ENCODE assay signal across 9 cellular contexts in the genomic region with DNA sequence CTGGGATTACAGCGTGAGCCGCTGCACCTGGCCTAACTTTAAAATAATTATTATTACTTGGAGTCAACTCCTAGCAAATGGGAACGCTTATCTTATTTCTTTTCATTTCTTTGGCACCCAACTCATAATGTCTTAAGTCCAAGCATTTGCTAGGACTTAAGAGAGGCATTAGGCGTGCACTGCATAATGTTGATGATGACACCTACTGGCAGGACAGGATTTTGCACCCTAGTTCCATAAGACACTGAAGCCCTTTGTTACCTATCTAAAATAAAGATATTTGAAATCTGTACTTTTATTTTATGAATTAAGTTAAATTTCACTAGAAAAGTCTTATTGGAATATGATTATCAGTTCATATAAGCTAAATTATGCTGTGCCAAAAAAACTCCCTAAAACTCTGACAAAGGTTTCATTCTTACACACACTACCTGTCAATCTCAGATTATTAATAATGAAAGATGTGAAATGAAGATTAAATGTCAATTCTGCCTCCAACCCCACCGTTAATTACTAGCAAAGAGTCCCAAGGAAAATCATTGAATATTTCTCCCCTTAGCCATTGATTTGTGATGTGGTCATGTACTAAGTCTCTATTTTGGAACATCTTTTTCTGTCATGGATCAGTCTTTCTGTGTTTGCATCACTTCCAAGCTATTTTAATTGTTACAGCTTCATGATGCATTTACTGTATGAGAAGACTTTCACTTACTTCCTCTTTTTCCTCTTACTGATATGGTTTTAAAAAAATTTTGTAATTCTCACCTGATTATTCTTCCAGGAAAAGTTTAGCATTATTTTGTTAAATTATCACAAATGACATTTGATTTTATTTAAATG. TPM values are rescaled to one million over a fixed set of nuclear protein-coding genes. Genes with fewer than 3 reads are reported as not detected.
DNase-seq lines count a peak whose midpoint lies in the region; ATAC-seq, FAIRE-seq and TF ChIP-seq lines count a peak whose summit lies in the region.
"Had no signal": no experiment of that assay in that cellular context is flagged by ENCODE, and none has a peak within 500 bp of the region (broad histone marks: within the 10 kb centered on the region; RNA-seq: fewer than 3 reads in every experiment).

No MANE protein-coding gene starts in this region.

- H3K27ac Mint-ChIP-seq in GM23338 = no peak overlapping the region
- H3K27ac Mint-ChIP-seq: activated naive CD4-positive, alpha-beta T cell treated with anti-CD3 and anti-CD28 coated beads, Interleukin-2, amount 50 U/mL, for 24 hours had no signal

- no peak overlapping the region for H3K4me2 ChIP-seq in GM23338
- no peak overlapping the region for H3K4me2 ChIP-seq in parathyroid adenoma (ENCODE audit: low read length)

- H3K4me3 ChIP-seq in GM23338 (no peak overlapping the region), epithelial cell of esophagus (ENCODE audit: low read length) (no peak overlapping the region), parathyroid adenoma (ENCODE audit: low read depth, low read length) (no peak overlapping the region), uterus (no peak overlapping the region)

- H3K27me3 Mint-ChIP-seq in GM23338 (ENCODE audit: insufficient read depth, low read depth, poor library complexity) = peaks cover 2% of the 10 kb centered on the region
- H3K27me3 Mint-ChIP-seq: activated naive CD4-positive, alpha-beta T cell treated with anti-CD3 and anti-CD28 coated beads, Interleukin-2, amount 50 U/mL, for 24 hours had no signal

- H3K9ac ChIP-seq in parathyroid adenoma = no peak overlapping the region

- H3K27ac ChIP-seq in GM23338 (ENCODE audit: low read depth) (no peak overlapping the region), parathyroid adenoma (no peak overlapping the region), uterus (no peak overlapping the region)

- peak; percentile 31 for DNase-seq in SIG-M5 treated with dmso at 0.1 percent for 504 hours (lab: John Stamatoyannopoulos, UW; ENCODE audit: unreplicated experiment)
- no peak for DNase-seq in SIG-M5 (lab: John Stamatoyannopoulos, UW)
- peak; percentile 89 for DNase-seq in GM23338 (ENCODE audit: low spot score)
- DNase-seq in NCI-H69 (lab: John Stamatoyannopoulos, UW) = peak; percentile 40
- DNase-seq in epithelial cell of esophagus (ENCODE audit: low read depth) = peak; percentile 78
- no peak for DNase-seq in uterus
- no peak for DNase-seq in frontal cortex (ENCODE audit: low spot score in 2 of 2)

- ATAC-seq in GM23338 = peak; percentile 77

- no peaks in the 10 kb centered on the region for H3K9me2 ChIP-seq in GM23338 (ENCODE audit: insufficient read depth)

- H3K79me2 ChIP-seq in GM23338 (replicated peaks; ENCODE audit: insufficient read depth) (no peaks in the 10 kb centered on the region), parathyroid adenoma (no peaks in the 10 kb centered on the region)

- no peaks in the 10 kb centered on the region for H3K27me3 ChIP-seq in GM23338 (ENCODE audit: insufficient read depth)
- H3K27me3 ChIP-seq in parathyroid adenoma (ENCODE audit: control insufficient read depth, insufficient read depth, low read length) = no peaks in the 10 kb centered on the region
- H3K27me3 ChIP-seq in uterus = no peaks in the 10 kb centered on the region

- peaks cover 4% of the 10 kb centered on the region; the same call in 2 of the 3 replicates for H3K9me3 Mint-ChIP-seq in GM23338

- TF ChIP-seq CTCF in GM23338 (conservative IDR thresholded peaks at IDR 0.05; ENCODE audit: low read depth in 2 of 2) (peak; percentile 90 to 94), epithelial cell of esophagus (IDR thresholded peaks at IDR 0.05; ENCODE audit: insufficient read depth, low read depth, low read length, missing control alignments) (peak; percentile 60), parathyroid adenoma (IDR thresholded peaks at IDR 0.05) (peak; percentile 80), uterus (IDR thresholded peaks at IDR 0.05) (no peak)

- H3K4me3 Mint-ChIP-seq in GM23338 = no peak overlapping the region
- H3K4me3 Mint-ChIP-seq: activated naive CD4-positive, alpha-beta T cell treated with anti-CD3 and anti-CD28 coated beads, Interleukin-2, amount 50 U/mL, for 24 hours had no signal

- H3K36me3 Mint-ChIP-seq in GM23338 (ENCODE audit: low read depth) = no peaks in the 10 kb centered on the region
- H3K36me3 Mint-ChIP-seq: activated naive CD4-positive, alpha-beta T cell treated with anti-CD3 and anti-CD28 coated beads, Interleukin-2, amount 50 U/mL, for 24 hours had no signal

- H3K4me1 ChIP-seq in GM23338 (ENCODE audit: insufficient read depth) (no peaks in the 10 kb centered on the region), parathyroid adenoma (peaks cover 3% of the 10 kb centered on the region), uterus (no peaks in the 10 kb centered on the region)

- H3K4me1 Mint-ChIP-seq in GM23338 = no peaks in the 10 kb centered on the region
- H3K4me1 Mint-ChIP-seq: activated naive CD4-positive, alpha-beta T cell treated with anti-CD3 and anti-CD28 coated beads, Interleukin-2, amount 50 U/mL, for 24 hours had no signal

- no peaks in the 10 kb centered on the region for H3F3A ChIP-seq in GM23338 (replicated peaks; ENCODE audit: low read depth)

- H2AFZ ChIP-seq in GM23338 (no peak overlapping the region), parathyroid adenoma (no peak overlapping the region)

- no peak for FAIRE-seq in frontal cortex (lab: Jason Lieb, UNC)

- H3K36me3 ChIP-seq in GM23338 (ENCODE audit: insufficient read depth) (no peaks in the 10 kb centered on the region), parathyroid adenoma (ENCODE audit: control insufficient read depth, insufficient read depth, low read length) (no peaks in the 10 kb centered on the region), uterus (no peaks in the 10 kb centered on the region)

- intact Hi-C loops in uterus (cut with DNase I; ENCODE audit: low total_unique reads) = no loop called here

- no peaks in the 10 kb centered on the region for H4K20me1 ChIP-seq in GM23338 (replicated peaks; ENCODE audit: insufficient read depth)

- H3K9me3 ChIP-seq in parathyroid adenoma (ENCODE audit: control insufficient read depth, low read length) (no peaks in the 10 kb centered on the region), uterus (no peaks in the 10 kb centered on the region)

- TF ChIP-seq POLR2A in uterus (IDR thresholded peaks at IDR 0.05) = no peak

TF ChIP-seq in GM23338, 12 proteins besides CTCF, POLR2A, EP300 and RAD21 (continues in another document):
- TF ChIP-seq POLR2AphosphoS5 (IDR thresholded peaks at IDR 0.05; ENCODE audit: low read depth) (no peak), REST (IDR thresholded peaks at IDR 0.05; ENCODE audit: unreplicated experiment) (no peak), ZNF331 (CRISPR knock-in tag; IDR thresholded peaks at IDR 0.05; ENCODE audit: low read depth) (no peak), ZNF114 (CRISPR knock-in tag; IDR thresholded peaks at IDR 0.05) (no peak), JUNB (IDR thresholded peaks at IDR 0.05; ENCODE audit: unreplicated experiment) (no peak), NANOG (IDR thresholded peaks at IDR 0.05; ENCODE audit: borderline replicate concordance) (no peak), STAT1 (IDR thresholded peaks at IDR 0.05; ENCODE audit: unreplicated experiment) (no peak)
- TF ChIP-seq, protein P1, sequence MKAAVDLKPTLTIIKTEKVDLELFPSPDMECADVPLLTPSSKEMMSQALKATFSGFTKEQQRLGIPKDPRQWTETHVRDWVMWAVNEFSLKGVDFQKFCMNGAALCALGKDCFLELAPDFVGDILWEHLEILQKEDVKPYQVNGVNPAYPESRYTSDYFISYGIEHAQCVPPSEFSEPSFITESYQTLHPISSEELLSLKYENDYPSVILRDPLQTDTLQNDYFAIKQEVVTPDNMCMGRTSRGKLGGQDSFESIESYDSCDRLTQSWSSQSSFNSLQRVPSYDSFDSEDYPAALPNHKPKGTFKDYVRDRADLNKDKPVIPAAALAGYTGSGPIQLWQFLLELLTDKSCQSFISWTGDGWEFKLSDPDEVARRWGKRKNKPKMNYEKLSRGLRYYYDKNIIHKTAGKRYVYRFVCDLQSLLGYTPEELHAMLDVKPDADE (IDR thresholded peaks at IDR 0.05) = no peak

RNA-seq across cellular contexts. Expression of gene CDH2, which starts 12.7 kb away (rescaled TPM):
- 36.9 and 42.6 TPM in 2 replicates for total RNA-seq in GM23338 (2014; rRNA removed; shearing (Covaris generic))
- 14.7 and 15.2 TPM in 2 replicates for polyA plus RNA-seq in GM23338 (2016; fragmentation: Nextera tagmentation; extraction: Ambion mirVana)
- total RNA-seq in uterus (10 to 100 TPM in 1 of 4 donors, 1 to 10 TPM in 2, under 1 TPM in 1; 0.26 to 58.2 (median 1.9) TPM), frontal cortex (215 TPM)

Comparison
In these comparisons a context has a peak if more than half of its experiments do, and no peak if none do; other contexts are left out.
1. DNase-seq: peak in SIG-M5 treated with dmso at 0.1 percent for 504 hours (single experiment), GM23338 (single experiment), NCI-H69 (single experiment) and epithelial cell of esophagus (single experiment); none in SIG-M5 (single experiment), uterus (0 of 2) and frontal cortex (0 of 2).
2. CTCF ChIP-seq: peak in GM23338 (2 of 2), epithelial cell of esophagus (single experiment) and parathyroid adenoma (single experiment); none in uterus (0 of 4).